Comparison of ENCODE assay signal across 1 cellular context in the genomic region with DNA sequence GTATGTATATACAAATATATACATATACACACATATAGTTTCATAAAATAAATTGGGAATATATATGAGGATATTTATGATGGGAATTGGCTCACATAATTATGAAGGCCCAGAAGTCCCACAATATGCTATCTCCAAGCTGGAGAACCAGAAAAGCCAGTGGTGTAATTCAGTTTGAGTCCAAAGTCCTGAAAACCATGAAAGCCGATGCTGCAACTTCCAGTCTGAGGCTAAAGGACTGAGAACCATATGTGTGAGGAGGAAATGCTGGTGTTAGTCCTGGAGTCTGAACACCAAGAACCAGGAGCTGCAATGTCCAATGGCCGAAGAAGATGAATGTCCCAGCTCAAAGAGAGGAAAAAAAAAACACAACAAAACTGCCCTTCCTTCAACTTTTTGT.
TF ChIP-seq lines count a peak whose summit lies in the region.

No MANE protein-coding gene starts in this region.

TF ChIP-seq in HepG2, 621 proteins besides CTCF, POLR2A, EP300 and RAD21:
- no peak for TF ChIP-seq ELK4 (CRISPR knock-in tag; IDR thresholded peaks at IDR 0.05; ENCODE audit: borderline replicate concordance)
- peak; percentile 44; the same call in 1 of the 2 replicates for TF ChIP-seq HNF4A (CRISPR knock-in tag; IDR thresholded peaks at IDR 0.05)
